In the genomic region with DNA sequence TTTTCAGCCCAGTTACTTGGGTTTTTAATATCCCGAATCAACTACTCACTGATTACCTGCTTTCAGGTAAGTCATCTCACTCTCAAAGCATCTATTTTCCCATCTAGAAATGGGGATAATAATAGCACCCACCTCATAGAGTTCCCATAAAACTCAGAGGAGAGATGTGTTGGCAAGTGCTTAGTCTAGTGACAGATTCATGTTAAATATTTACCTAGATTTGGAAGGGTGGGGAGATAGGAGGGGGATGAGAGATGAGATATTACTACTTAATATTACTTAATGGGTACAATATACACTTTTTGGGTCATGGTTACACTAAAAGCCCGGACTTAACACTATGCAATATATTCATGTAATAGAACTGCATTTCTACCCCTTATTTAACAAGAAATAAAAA, we compare ENCODE assay signal across 30 cellular contexts. TPM values are rescaled to one million over a fixed set of nuclear protein-coding genes. Genes with fewer than 3 reads are reported as not detected.
"Had no signal": no experiment of that assay in that cellular context is flagged by ENCODE, and none has a peak within 500 bp of the region (broad histone marks: within the 10 kb centered on the region; RNA-seq: fewer than 3 reads in every experiment).

No MANE protein-coding gene starts in this region.

- ATAC-seq: stimulated activated effector memory CD8-positive, alpha-beta T cell treated with anti-CD3 and anti-CD28 coated beads, Interleukin-12 subunit alpha, Interleukin-12 subunit beta, amount 100 ng/mL, for 72 hours; stimulated activated memory B cell treated with anti-CD40 and anti-IgM and Interleukin-4, amounts not matched to agents 10 μg/mL and 1 μg/mL and 100 μg/mL, for 72 hours; stimulated activated naive B cell treated with anti-CD40 and anti-IgM and Interleukin-4, amounts not matched to agents 10 μg/mL and 1 μg/mL and 100 μg/mL, for 72 hours; stimulated activated naive CD8-positive, alpha-beta T cell treated with anti-CD3 and anti-CD28 coated beads, Interleukin-15, amount 100 ng/mL, for 72 hours; stimulated activated naive CD8-positive, alpha-beta T cell treated with anti-CD3 and anti-CD28 coated beads, Interleukin-15, Interleukin-2, amounts not matched to agents 100 U/mL and 50 U/mL, for 24 hours; upper lobe of right lung had no signal

- DNase-seq: stimulated activated CD4-positive, alpha-beta T cell treated with anti-CD3 and anti-CD28 coated beads, Interleukin-2, amount 100 ng/mL, for 48 hours; stimulated activated CD4-positive, alpha-beta T cell treated with anti-CD3 and anti-CD28 coated beads, Interleukin-4, amount 100 ng/mL, for 1 hour; stimulated activated CD4-positive, alpha-beta T cell treated with anti-CD3 and anti-CD28 coated beads, Interleukin-4, amount 100 ng/mL, for 24 hours; stimulated activated CD4-positive, alpha-beta T cell treated with anti-CD3 and anti-CD28 coated beads, Interleukin-4, amount 100 ng/mL, for 4 hours; stimulated activated CD8-positive, alpha-beta memory T cell treated with anti-CD3 and anti-CD28 coated beads, Interleukin-4, amount 100 ng/mL, for 48 hours; stimulated activated naive B cell treated with anti-CD40 and anti-IgM and Interleukin-4, amounts not matched to agents 10 μg/mL and 1 μg/mL and 100 μg/mL, for 72 hours; stimulated activated naive CD4-positive, alpha-beta T cell; stimulated activated naive CD4-positive, alpha-beta T cell treated with Interleukin-2 at 50 U/mL for 16 hours; stimulated activated naive CD8-positive, alpha-beta T cell treated with anti-CD3 and anti-CD28 coated beads, Interleukin-15, amount 100 ng/mL, for 72 hours; stimulated activated naive CD8-positive, alpha-beta T cell treated with anti-CD3 and anti-CD28 coated beads, Interleukin-15, Interleukin-2, amounts not matched to agents 100 U/mL and 50 U/mL, for 24 hours; stomach; substantia nigra; testis; thyroid gland; tibial artery; transverse colon; trophoblast cell; upper lobe of left lung; upper lobe of right lung; uterus had no signal

- H3K27ac ChIP-seq: stomach, suprapubic skin, testis, thoracic aorta, thyroid gland, tibial artery, tibial nerve, transverse colon, upper lobe of left lung, upper lobe of right lung, uterus, vagina had no signal

- H3K27me3 ChIP-seq: stomach, suprapubic skin, testis, thyroid gland, tibial nerve, transverse colon, upper lobe of left lung, uterus, vagina had no signal

- H3K4me3 ChIP-seq: stomach, suprapubic skin, testis, thoracic aorta, thyroid gland, tibial artery, tibial nerve, transverse colon, upper lobe of left lung, upper lobe of right lung, uterus, vagina had no signal

- H3K9me3 ChIP-seq: stomach, suprapubic skin, testis, thoracic aorta, thyroid gland, tibial artery, tibial nerve, transverse colon, upper lobe of left lung, upper lobe of right lung, uterus, vagina had no signal

- H3K4me1 ChIP-seq: stomach, suprapubic skin, testis, thyroid gland, tibial artery, tibial nerve, transverse colon, upper lobe of left lung, upper lobe of right lung, uterus, vagina had no signal

- H3K36me3 ChIP-seq: stomach, suprapubic skin, thoracic aorta, thyroid gland, tibial artery, tibial nerve, transverse colon, upper lobe of left lung, upper lobe of right lung, uterus, vagina had no signal

RNA-seq across cellular contexts. Expression of a gene that starts 7.0 kb away (rescaled TPM):
- total RNA-seq: subcutaneous adipose tissue, temporal lobe, testis, thoracic aorta, thyroid gland, tibial nerve, upper lobe of right lung, ureter, urinary bladder, vagina had no signal
